ENCODE assay signal across 1 cellular context in the genomic region with DNA sequence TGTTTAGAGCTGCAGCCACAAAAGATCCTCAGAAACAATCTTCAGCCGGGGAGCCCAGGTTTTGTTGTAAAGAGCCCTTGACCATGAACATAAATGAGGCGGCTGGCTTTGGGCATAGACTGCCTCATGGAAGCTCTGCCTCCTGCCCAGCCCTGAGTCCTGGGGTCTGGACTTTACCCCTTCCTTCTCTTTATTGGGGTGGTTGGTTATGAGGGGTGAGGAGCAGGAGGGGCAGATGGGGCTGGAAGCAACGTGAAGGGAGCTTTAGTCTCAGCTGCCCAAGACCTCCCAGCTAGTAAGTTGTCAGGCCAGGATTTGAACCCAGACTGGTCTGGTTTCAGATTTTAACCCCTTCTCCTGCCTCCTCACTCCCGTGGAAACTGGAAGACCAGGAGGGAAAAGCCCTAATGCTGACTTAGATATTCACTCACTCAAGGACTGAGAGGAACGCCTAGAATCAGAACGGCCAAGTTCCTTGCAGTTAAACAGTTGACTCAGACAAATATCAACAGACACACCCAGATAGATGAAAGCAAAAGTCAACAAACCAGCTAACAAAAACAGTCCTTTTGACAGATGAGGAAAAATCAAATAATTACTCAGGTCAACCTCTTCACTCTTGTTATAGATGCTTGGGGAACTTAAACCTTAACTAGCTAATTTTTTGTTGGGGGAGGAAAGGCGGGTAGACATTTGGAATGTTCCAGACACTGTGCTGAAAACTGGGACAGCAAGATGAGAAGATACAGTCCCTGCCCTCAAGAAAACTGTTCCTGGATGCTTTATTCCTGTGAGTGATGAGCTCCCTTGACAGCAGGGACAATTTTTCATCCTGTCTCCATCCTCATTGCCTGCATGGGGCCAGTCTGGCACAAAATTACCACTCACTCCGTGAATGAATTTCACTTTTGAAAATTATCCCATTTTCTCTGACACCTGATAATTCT.
TF ChIP-seq lines count a peak whose summit lies in the region.

No MANE protein-coding gene starts in this region.

TF ChIP-seq in SK-N-SH, 30 proteins besides CTCF, POLR2A, EP300 and RAD21 (continued from another document):
- TF ChIP-seq NRF1 (IDR thresholded peaks at IDR 0.05; ENCODE audit: low read depth, low read length) (no peak), RFX5 (IDR thresholded peaks at IDR 0.05; ENCODE audit: low read length) (no peak), FOXJ3 (CRISPR knock-in tag; IDR thresholded peaks at IDR 0.05) (no peak), JUND (IDR thresholded peaks at IDR 0.05) (no peak), SIN3A (IDR thresholded peaks at IDR 0.05; ENCODE audit: borderline replicate concordance, low read depth, low read length) (no peak), RCOR1 (IDR thresholded peaks at IDR 0.05; ENCODE audit: low read length) (no peak), MEF2A (IDR thresholded peaks at IDR 0.05; ENCODE audit: borderline replicate concordance, low read depth) (no peak), SMC3 (IDR thresholded peaks at IDR 0.05; ENCODE audit: low read depth, low read length) (no peak), POLR2AphosphoS5 (IDR thresholded peaks at IDR 0.05; ENCODE audit: low read depth, low read length) (no peak)
- TF ChIP-seq, protein P1, sequence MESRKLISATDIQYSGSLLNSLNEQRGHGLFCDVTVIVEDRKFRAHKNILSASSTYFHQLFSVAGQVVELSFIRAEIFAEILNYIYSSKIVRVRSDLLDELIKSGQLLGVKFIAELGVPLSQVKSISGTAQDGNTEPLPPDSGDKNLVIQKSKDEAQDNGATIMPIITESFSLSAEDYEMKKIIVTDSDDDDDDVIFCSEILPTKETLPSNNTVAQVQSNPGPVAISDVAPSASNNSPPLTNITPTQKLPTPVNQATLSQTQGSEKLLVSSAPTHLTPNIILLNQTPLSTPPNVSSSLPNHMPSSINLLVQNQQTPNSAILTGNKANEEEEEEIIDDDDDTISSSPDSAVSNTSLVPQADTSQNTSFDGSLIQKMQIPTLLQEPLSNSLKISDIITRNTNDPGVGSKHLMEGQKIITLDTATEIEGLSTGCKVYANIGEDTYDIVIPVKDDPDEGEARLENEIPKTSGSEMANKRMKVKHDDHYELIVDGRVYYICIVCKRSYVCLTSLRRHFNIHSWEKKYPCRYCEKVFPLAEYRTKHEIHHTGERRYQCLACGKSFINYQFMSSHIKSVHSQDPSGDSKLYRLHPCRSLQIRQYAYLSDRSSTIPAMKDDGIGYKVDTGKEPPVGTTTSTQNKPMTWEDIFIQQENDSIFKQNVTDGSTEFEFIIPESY (IDR thresholded peaks at IDR 0.05; ENCODE audit: borderline replicate concordance, low read depth) = no peak
